Comparison of ENCODE assay signal across 8 cellular contexts in the genomic region with DNA sequence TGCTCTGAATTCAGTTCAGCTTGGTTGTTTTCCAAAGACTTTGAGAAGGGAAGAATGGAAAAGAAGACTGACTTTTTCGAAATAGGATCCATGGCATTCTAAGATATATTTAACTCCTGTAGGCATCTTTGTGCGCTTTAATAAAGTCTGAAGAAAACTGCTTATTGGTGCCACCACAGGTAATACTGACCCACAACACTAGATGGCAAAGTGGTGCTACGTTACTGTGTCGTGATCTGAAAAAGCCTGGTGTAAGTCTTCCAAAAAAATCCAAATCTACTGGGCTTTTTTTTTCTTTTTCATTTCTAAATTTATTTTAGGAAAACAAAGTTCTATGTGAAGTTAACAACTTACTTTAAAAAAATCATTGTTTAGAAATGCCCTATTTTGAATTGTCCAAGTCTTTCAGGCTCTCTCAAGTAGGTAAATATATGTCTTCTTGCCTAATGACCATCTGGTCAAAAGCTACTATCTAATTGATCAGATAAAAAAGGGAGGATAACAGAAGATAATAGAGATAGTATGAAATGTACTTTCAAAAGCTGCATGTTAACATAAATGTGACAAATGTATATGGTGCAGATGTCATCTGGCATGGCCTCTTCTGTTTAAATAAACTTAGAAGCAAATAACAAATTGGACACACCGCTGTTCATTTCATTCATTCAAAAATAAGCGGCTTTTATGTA. TPM values are rescaled to one million over a fixed set of nuclear protein-coding genes. Genes with fewer than 3 reads are reported as not detected.
A peak's percentile ranks its signal among the peaks of the same experiment; 100 is the strongest.
DNase-seq lines count a peak whose midpoint lies in the region; ATAC-seq and TF ChIP-seq lines count a peak whose summit lies in the region.

No MANE protein-coding gene starts in this region.

- H3K4me2 ChIP-seq in mesendoderm (ENCODE audit: low read length): no peak overlapping the region

- no peak for TF ChIP-seq EP300 in transverse colon (IDR thresholded peaks at IDR 0.05; ENCODE audit: low read depth)

- H3K9me3 ChIP-seq in SJSA1 (replicated peaks): no peaks in the 10 kb centered on the region
- no peaks in the 10 kb centered on the region for H3K9me3 ChIP-seq in colonic mucosa
- H3K9me3 ChIP-seq in transverse colon: no peaks in the 10 kb centered on the region

- intact Hi-C loops in colonic mucosa (cut with DNase I): loop anchor here (10.0 kb wide), 1 partner anchor 491 kb away; no protein-coding TSS in a partner anchor
- intact Hi-C loops in transverse colon (cut with DNase I; ENCODE audit: low total_unique reads): no loop called here

- no peak overlapping the region for H3K23ac ChIP-seq in mesendoderm (ENCODE audit: low read length)

- no peak overlapping the region for H2AK5ac ChIP-seq in mesendoderm (ENCODE audit: low read length)

- H2BK120ac ChIP-seq in mesendoderm (ENCODE audit: low read depth, low read length): no peak overlapping the region

- H3K4ac ChIP-seq in mesendoderm (ENCODE audit: low read depth, low read length): no peak overlapping the region

- no peaks in the 10 kb centered on the region for H3K79me1 ChIP-seq in mesendoderm (ENCODE audit: low read length)

- H2BK5ac ChIP-seq in mesendoderm (ENCODE audit: low read length): no peak overlapping the region

- H3K4me3 ChIP-seq in SJSA1: no peak overlapping the region
- H3K4me3 ChIP-seq in colonic mucosa: no peak overlapping the region
- no peak overlapping the region for H3K4me3 ChIP-seq in mesendoderm (ENCODE audit: low read length)
- H3K4me3 ChIP-seq in transverse colon: no peak overlapping the region

- no peak overlapping the region for H4K8ac ChIP-seq in mesendoderm (ENCODE audit: low read depth, low read length)

- H3K36me3 ChIP-seq in SJSA1 (no peaks in the 10 kb centered on the region), colonic mucosa (no peaks in the 10 kb centered on the region), mesendoderm (ENCODE audit: control insufficient read depth, insufficient read depth, low read length) (no peaks in the 10 kb centered on the region), transverse colon (no peaks in the 10 kb centered on the region)

- ATAC-seq in GM18498 (IDR thresholded peaks at IDR 0.05; ENCODE audit: unreplicated experiment): no peak

- DNase-seq in activated CD4-positive, alpha-beta T cell treated with anti-CD3 and anti-CD28 coated beads for 24 hours (ENCODE audit: low read depth in 2 of 2): peak; percentile 6 to 18
- DNase-seq in activated CD4-positive, alpha-beta T cell treated with anti-CD3 and anti-CD28 coated beads for 1 hour: no peak
- peak; percentile 25 for DNase-seq in LoVo (ENCODE audit: low spot score)
- peak in 1 of 2 experiments; percentile 30 for DNase-seq in SJSA1 (ENCODE audit: low read depth in 1 of 2, low spot score in 2 of 2)
- DNase-seq in colonic mucosa: peak; percentile 22
- peak; percentile 60 for DNase-seq in mesendoderm
- DNase-seq in transverse colon: no peak

- H3K27ac ChIP-seq in SJSA1 (0 out of 2 replicates have a peak overlapping the region, but pooled peaks have one; percentile 18), colonic mucosa (no peak overlapping the region), mesendoderm (ENCODE audit: low read depth, low read length) (no peak overlapping the region), transverse colon (no peak overlapping the region)

- no peak overlapping the region for H3K56ac ChIP-seq in mesendoderm (ENCODE audit: low read length)

- WGBS in mesendoderm (ENCODE audit: extremely low coverage, insufficient coverage, low lambda C conversion rate): no CpG with 5 or more reads among the region's 6 CpGs
- 0 to 29% methylated on average over 3 to 6 of the region's 6 CpGs for WGBS in transverse colon (ENCODE audit: low coverage in 1 of 2), 2 donors

- H4K5ac ChIP-seq in mesendoderm (ENCODE audit: low read length): no peak overlapping the region

- no peaks in the 10 kb centered on the region for H3K79me2 ChIP-seq in mesendoderm (ENCODE audit: control insufficient read depth, insufficient read depth, low read length)

- TF ChIP-seq POLR2A in transverse colon (IDR thresholded peaks at IDR 0.05): no peak

- peak; percentile 46 for TF ChIP-seq CTCF in colonic mucosa (IDR thresholded peaks at IDR 0.05)
- TF ChIP-seq CTCF in transverse colon (IDR thresholded peaks at IDR 0.05): peak; percentile 54 to 67 (median 58)

- in situ Hi-C loops in transverse colon (cut with MboI; ENCODE audit: low pct_ligation_motif_present in 1 of 4, low pct_unique_long_range_greater_than_20kb in 1 of 4, low sequenced_read_pairs in 3 of 4): loop anchor here in 3 of 4 donors (25.0 kb wide), 2 partner anchors 233 to 408 kb away; no protein-coding TSS in a partner anchor

- H3K4me1 ChIP-seq in SJSA1 (replicated peaks) (peaks cover 8% of the 10 kb centered on the region; the same call in 1 of the 2 replicates), colonic mucosa (no peaks in the 10 kb centered on the region), mesendoderm (ENCODE audit: control insufficient read depth, low read depth, low read length) (peaks cover 3% of the 10 kb centered on the region), transverse colon (no peaks in the 10 kb centered on the region)

- H3K9ac ChIP-seq in colonic mucosa (ENCODE audit: low read depth in 2 of 2, low read length in 2 of 2) (no peak overlapping the region), mesendoderm (ENCODE audit: low read length) (no peak overlapping the region)

- H3K18ac ChIP-seq in mesendoderm (ENCODE audit: low read length): no peak overlapping the region

- H3K27me3 ChIP-seq in SJSA1 (replicated peaks): no peaks in the 10 kb centered on the region
- no peaks in the 10 kb centered on the region for H3K27me3 ChIP-seq in colonic mucosa
- no peaks in the 10 kb centered on the region for H3K27me3 ChIP-seq in mesendoderm (ENCODE audit: insufficient read depth, low read length, poor library complexity)
- H3K27me3 ChIP-seq in transverse colon: no peaks in the 10 kb centered on the region

- no peak overlapping the region for H2BK15ac ChIP-seq in mesendoderm (replicated peaks; ENCODE audit: low read depth)

RNA-seq across cellular contexts. Expression of a gene that starts 47.0 kb away (rescaled TPM):
- total RNA-seq in SJSA1 (2014; rRNA removed; shearing (Covaris generic)): 39.5 and 40.8 TPM in 2 replicates
- total RNA-seq in colonic mucosa (10 to 100 TPM; 42.8 to 60.9 TPM), transverse colon (10 to 100 TPM; 23.9 to 49.7 (median 33.4) TPM)
- 101 TPM for polyA plus RNA-seq in mesendoderm (2013, experiment 1 of 2)
- polyA plus RNA-seq in mesendoderm (2013, experiment 2 of 2): 98.0 TPM

Comparison
In these comparisons a context has a peak if more than half of its experiments do, and no peak if none do; other contexts are left out.
1. DNase-seq: peak in activated CD4-positive, alpha-beta T cell treated with anti-CD3 and anti-CD28 coated beads for 24 hours (2 of 2), LoVo (single experiment), colonic mucosa (single experiment) and mesendoderm (single experiment); none in activated CD4-positive, alpha-beta T cell treated with anti-CD3 and anti-CD28 coated beads for 1 hour (single experiment) and transverse colon (single experiment).